Comparison of ENCODE assay signal across 8 cellular contexts in genomic region chr5:139649082-139649991, GRCh38. TPM values are rescaled to one million over a fixed set of nuclear protein-coding genes. Genes with fewer than 3 reads are reported as not detected.
DNase-seq lines count a peak whose midpoint lies in the region; ATAC-seq, FAIRE-seq and TF ChIP-seq lines count a peak whose summit lies in the region.

No MANE protein-coding gene starts in this region.

- POLR2A ChIA-PET in A549 (lab: Yijun Ruan, JAX) = no interaction called here

- H3K9me3 ChIP-seq in A549 = no peaks in the 10 kb centered on the region
- no peaks in the 10 kb centered on the region for H3K9me3 ChIP-seq in GM23248 (ENCODE audit: low read depth)
- no peaks in the 10 kb centered on the region for H3K9me3 ChIP-seq in neuron (ENCODE audit: low read length)

- no peaks in the 10 kb centered on the region for H4K20me1 ChIP-seq in GM23248 (ENCODE audit: insufficient read depth)

- in situ Hi-C loops in GM23248 (cut with MboI) = no loop called here

- H3K9me2 ChIP-seq in GM23248 (ENCODE audit: insufficient read depth) = no peaks in the 10 kb centered on the region

- no peak for TF ChIP-seq RAD21 in A549 (conservative IDR thresholded peaks at IDR 0.05 in 1 of 2, IDR thresholded peaks at IDR 0.05 in 1 of 2)

- H3K4me1 ChIP-seq in A549 (peaks cover 62% of the 10 kb centered on the region), GM23248 (ENCODE audit: insufficient read depth) (peaks cover 34% of the 10 kb centered on the region), neuron (ENCODE audit: insufficient read depth, low read length) (peaks cover 54% of the 10 kb centered on the region)

- H3F3A ChIP-seq in GM23248 (ENCODE audit: insufficient read depth) = peaks cover 32% of the 10 kb centered on the region

- ATAC-seq in A549 = peak; percentile 17 to 40; a peak in 5 of 6 replicates
- ATAC-seq in HG03159 (IDR thresholded peaks at IDR 0.05; ENCODE audit: unreplicated experiment) = no peak

- no peak for TF ChIP-seq POLR2A in A549 (IDR thresholded peaks at IDR 0.05; ENCODE audit: low read length)

- peak overlapping the region; percentile 99 for H3K4me2 ChIP-seq in A549
- peak overlapping the region; percentile 81 for H3K4me2 ChIP-seq in GM23248 (ENCODE audit: unreplicated experiment)

- DNase-seq in A549 (ENCODE audit: low read depth in 1 of 2, low spot score in 1 of 2) (no peak), GM23248 (peak; percentile 61), UCSD-AML1 (lab: John Stamatoyannopoulos, UW; ENCODE audit: unreplicated experiment) (peak; percentile 51), fibroblast of the aortic adventitia (ENCODE audit: low read depth) (no peak), T1000 (lab: John Stamatoyannopoulos, UW) (no peak), dedifferentiated amniotic fluid mesenchymal stem cell (ENCODE audit: extremely low spot score) (no peak)

- 3% methylated on average over 31 of the region's 77 CpGs for WGBS in A549 (ENCODE audit: missing lambda C conversion rate)
- 1 to 2% methylated on average over 53 to 75 of the region's 77 CpGs for WGBS in GM23248 (ENCODE audit: low coverage in 1 of 2, low lambda C conversion rate in 2 of 2, missing lambda C conversion rate in 2 of 2), 2 experiments

- H3K27ac ChIP-seq in A549 (peak overlapping the region; percentile 94 to 98), GM23248 (peak overlapping the region; percentile 98)

- H3K36me3 ChIP-seq in GM23248 (ENCODE audit: low read depth) (no peaks in the 10 kb centered on the region), neuron (ENCODE audit: insufficient read depth, low read length) (no peaks in the 10 kb centered on the region)

- H3K4me3 ChIP-seq in A549 (peak overlapping the region; percentile 98), GM23248 (peak overlapping the region; percentile 93), fibroblast of the aortic adventitia (ENCODE audit: low read depth, low read length) (peak overlapping the region; percentile 84), neuron (ENCODE audit: low read length) (peak overlapping the region; percentile 95)

- TF ChIP-seq CTCF in A549 (IDR thresholded peaks at IDR 0.05) = no peak
- peak; percentile 0 for TF ChIP-seq CTCF in fibroblast of the aortic adventitia (IDR thresholded peaks at IDR 0.05; ENCODE audit: insufficient read depth, low read length)

- H3K79me2 ChIP-seq in GM23248 (ENCODE audit: insufficient read depth) = peaks cover 64% of the 10 kb centered on the region

- CTCF ChIA-PET in A549 (lab: Yijun Ruan, JAX) = interaction anchor here (1.2 to 17.1 kb wide), 6 partner anchors 12 to 116 kb away, joined by 3 to 195 read pairs (median 6); no protein-coding TSS in a partner anchor

- H2AFZ ChIP-seq in GM23248 (no peak overlapping the region), neuron (ENCODE audit: low read depth, low read length) (no peak overlapping the region)

- FAIRE-seq in A549 (lab: Jason Lieb, UNC) = no peak

- H3K27me3 ChIP-seq in GM23248 (replicated peaks; ENCODE audit: insufficient read depth) (no peaks in the 10 kb centered on the region), neuron (ENCODE audit: insufficient read depth, low read length) (no peaks in the 10 kb centered on the region)

- peak overlapping the region; percentile 90 for H3K9ac ChIP-seq in GM23248

- TF ChIP-seq EP300 in A549 (IDR thresholded peaks at IDR 0.05) = no peak

TF ChIP-seq in A549, 52 proteins besides CTCF, POLR2A, EP300 and RAD21:
- TF ChIP-seq MAX (IDR thresholded peaks at IDR 0.05) (peak; percentile 21; the same call in 1 of the 2 replicates), RNF2 (IDR thresholded peaks at IDR 0.05; ENCODE audit: borderline replicate concordance, low read depth) (no peak)
TF ChIP-seq in A549: peak in this region for 1.

RNA-seq across cellular contexts. Expression of gene CXXC5, which starts 1.2 kb away (rescaled TPM):
- polyA plus RNA-seq in A549 (2011; rRNA removed) (16.7 and 18.1 TPM in 2 replicates), A549 (2017; fragmentation: RNase III; extraction: RNeasy Plus Mini Kit Qiagen cat#74134 plus additional on column Dnase treatment) (22.5 to 32.5 TPM (median 26.1 TPM) in 3 replicates), GM23248 (2016; fragmentation: Nextera tagmentation; extraction: Ambion mirVana) (81.4 and 83.7 TPM in 2 replicates)
- 19.5 and 34.4 TPM in 2 replicates for polyA plus RNA-seq in A549 (2012; cell fraction: cytosol; rRNA removed)
- polyA plus RNA-seq in A549 (2012; cell fraction: nucleus; rRNA removed) = 24.3 and 27.2 TPM in 2 replicates
- polyA minus RNA-seq in A549 (2011; rRNA and poly(A)+ RNA removed) = 6.9 and 12.0 TPM in 2 replicates
- 163 and 168 TPM in 2 replicates for total RNA-seq in GM23248 (2014; rRNA removed; shearing (Covaris generic))
- 26.1 and 75.9 TPM in 2 replicates for total RNA-seq in fibroblast of the aortic adventitia (ENCODE audit: low replicate concordance)

Comparison
In these comparisons a context has a peak if more than half of its experiments do, and no peak if none do; other contexts are left out.
1. DNase-seq: peak in GM23248 (single experiment) and UCSD-AML1 (single experiment); none in A549 (0 of 2), fibroblast of the aortic adventitia (single experiment), T1000 (single experiment) and dedifferentiated amniotic fluid mesenchymal stem cell (single experiment).
2. Peak in every context shown above with its lines, with median percentiles within 50 percentile points of each other: H3K4me3 ChIP-seq.